1 cellular context compared by ENCODE assay signal in genomic region chr22:28560005-28560742, GRCh38.
TF ChIP-seq lines count a peak whose summit lies in the region.

No MANE protein-coding gene starts in this region.

TF ChIP-seq in GM23338, 12 proteins besides CTCF, POLR2A, EP300 and RAD21 (continued from another document):
- TF ChIP-seq, protein P1, sequence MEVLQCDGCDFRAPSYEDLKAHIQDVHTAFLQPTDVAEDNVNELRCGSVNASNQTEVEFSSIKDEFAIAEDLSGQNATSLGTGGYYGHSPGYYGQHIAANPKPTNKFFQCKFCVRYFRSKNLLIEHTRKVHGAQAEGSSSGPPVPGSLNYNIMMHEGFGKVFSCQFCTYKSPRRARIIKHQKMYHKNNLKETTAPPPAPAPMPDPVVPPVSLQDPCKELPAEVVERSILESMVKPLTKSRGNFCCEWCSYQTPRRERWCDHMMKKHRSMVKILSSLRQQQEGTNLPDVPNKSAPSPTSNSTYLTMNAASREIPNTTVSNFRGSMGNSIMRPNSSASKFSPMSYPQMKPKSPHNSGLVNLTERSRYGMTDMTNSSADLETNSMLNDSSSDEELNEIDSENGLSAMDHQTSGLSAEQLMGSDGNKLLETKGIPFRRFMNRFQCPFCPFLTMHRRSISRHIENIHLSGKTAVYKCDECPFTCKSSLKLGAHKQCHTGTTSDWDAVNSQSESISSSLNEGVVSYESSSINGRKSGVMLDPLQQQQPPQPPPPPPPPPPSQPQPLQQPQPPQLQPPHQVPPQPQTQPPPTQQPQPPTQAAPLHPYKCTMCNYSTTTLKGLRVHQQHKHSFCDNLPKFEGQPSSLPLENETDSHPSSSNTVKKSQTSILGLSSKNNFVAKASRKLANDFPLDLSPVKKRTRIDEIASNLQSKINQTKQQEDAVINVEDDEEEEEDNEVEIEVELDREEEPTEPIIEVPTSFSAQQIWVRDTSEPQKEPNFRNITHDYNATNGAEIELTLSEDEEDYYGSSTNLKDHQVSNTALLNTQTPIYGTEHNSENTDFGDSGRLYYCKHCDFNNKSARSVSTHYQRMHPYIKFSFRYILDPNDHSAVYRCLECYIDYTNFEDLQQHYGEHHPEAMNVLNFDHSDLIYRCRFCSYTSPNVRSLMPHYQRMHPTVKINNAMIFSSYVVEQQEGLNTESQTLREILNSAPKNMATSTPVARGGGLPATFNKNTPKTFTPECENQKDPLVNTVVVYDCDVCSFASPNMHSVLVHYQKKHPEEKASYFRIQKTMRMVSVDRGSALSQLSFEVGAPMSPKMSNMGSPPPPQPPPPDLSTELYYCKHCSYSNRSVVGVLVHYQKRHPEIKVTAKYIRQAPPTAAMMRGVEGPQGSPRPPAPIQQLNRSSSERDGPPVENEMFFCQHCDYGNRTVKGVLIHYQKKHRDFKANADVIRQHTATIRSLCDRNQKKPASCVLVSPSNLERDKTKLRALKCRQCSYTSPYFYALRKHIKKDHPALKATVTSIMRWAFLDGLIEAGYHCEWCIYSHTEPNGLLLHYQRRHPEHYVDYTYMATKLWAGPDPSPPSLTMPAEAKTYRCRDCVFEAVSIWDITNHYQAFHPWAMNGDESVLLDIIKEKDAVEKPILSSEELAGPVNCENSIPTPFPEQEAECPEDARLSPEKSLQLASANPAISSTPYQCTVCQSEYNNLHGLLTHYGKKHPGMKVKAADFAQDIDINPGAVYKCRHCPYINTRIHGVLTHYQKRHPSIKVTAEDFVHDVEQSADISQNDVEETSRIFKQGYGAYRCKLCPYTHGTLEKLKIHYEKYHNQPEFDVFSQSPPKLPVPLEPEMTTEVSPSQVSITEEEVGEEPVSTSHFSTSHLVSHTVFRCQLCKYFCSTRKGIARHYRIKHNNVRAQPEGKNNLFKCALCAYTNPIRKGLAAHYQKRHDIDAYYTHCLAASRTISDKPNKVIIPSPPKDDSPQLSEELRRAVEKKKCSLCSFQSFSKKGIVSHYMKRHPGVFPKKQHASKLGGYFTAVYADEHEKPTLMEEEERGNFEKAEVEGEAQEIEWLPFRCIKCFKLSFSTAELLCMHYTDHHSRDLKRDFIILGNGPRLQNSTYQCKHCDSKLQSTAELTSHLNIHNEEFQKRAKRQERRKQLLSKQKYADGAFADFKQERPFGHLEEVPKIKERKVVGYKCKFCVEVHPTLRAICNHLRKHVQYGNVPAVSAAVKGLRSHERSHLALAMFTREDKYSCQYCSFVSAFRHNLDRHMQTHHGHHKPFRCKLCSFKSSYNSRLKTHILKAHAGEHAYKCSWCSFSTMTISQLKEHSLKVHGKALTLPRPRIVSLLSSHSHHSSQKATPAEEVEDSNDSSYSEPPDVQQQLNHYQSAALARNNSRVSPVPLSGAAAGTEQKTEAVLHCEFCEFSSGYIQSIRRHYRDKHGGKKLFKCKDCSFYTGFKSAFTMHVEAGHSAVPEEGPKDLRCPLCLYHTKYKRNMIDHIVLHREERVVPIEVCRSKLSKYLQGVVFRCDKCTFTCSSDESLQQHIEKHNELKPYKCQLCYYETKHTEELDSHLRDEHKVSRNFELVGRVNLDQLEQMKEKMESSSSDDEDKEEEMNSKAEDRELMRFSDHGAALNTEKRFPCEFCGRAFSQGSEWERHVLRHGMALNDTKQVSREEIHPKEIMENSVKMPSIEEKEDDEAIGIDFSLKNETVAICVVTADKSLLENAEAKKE (CRISPR knock-in tag; IDR thresholded peaks at IDR 0.05), result no peak
- no peak for TF ChIP-seq CREB1 (CRISPR knock-in tag; IDR thresholded peaks at IDR 0.05; ENCODE audit: low read depth)
- TF ChIP-seq ZNF331 (CRISPR knock-in tag; IDR thresholded peaks at IDR 0.05; ENCODE audit: low read depth), result no peak
- TF ChIP-seq NANOG (IDR thresholded peaks at IDR 0.05; ENCODE audit: borderline replicate concordance), result no peak
